Comparison of ENCODE assay signal across 21 cellular contexts in genomic region chr18:51068111-51068510, GRCh38. TPM values are rescaled to one million over a fixed set of nuclear protein-coding genes. Genes with fewer than 3 reads are reported as not detected.
A peak's percentile ranks its signal among the peaks of the same experiment; 100 is the strongest.
DNase-seq lines count a peak whose midpoint lies in the region; ATAC-seq and TF ChIP-seq lines count a peak whose summit lies in the region.
"Had no signal": no experiment of that assay in that cellular context is flagged by ENCODE, and none has a peak within 500 bp of the region (broad histone marks: within the 10 kb centered on the region; RNA-seq: fewer than 3 reads in every experiment).

No MANE protein-coding gene starts in this region.

- peaks cover 44% of the 10 kb centered on the region for H3K36me3 Mint-ChIP-seq in activated CD8-positive, alpha-beta T cell treated with anti-CD3 and anti-CD28 coated beads for 36 hours (ENCODE audit: low read depth)

- 91 to 98% (median 95%) methylated on average over 4 of the region's 4 CpGs for WGBS in spleen, 5 donors

- TF ChIP-seq CTCF in RWPE1 (conservative IDR thresholded peaks at IDR 0.05; ENCODE audit: low read depth): no peak
- no peak for TF ChIP-seq CTCF in fibroblast of mammary gland (conservative IDR thresholded peaks at IDR 0.05; ENCODE audit: control insufficient read depth, insufficient read depth, low read depth, low read length)
- TF ChIP-seq CTCF in activated CD8-positive, alpha-beta T cell treated with anti-CD3 and anti-CD28 coated beads for 36 hours (IDR thresholded peaks at IDR 0.05): no peak
- no peak for TF ChIP-seq CTCF in spleen (IDR thresholded peaks at IDR 0.05 in 8 of 11, conservative IDR thresholded peaks at IDR 0.05 in 3 of 11)

- CTCF ChIA-PET in RWPE1 (lab: Yijun Ruan, JAX): no interaction called here
- CTCF ChIA-PET in activated CD8-positive, alpha-beta T cell treated with anti-CD3 and anti-CD28 coated beads for 36 hours (lab: Charles Lee): no interaction called here

- no peak overlapping the region for H3K27ac Mint-ChIP-seq in activated CD8-positive, alpha-beta T cell treated with anti-CD3 and anti-CD28 coated beads for 36 hours
- H3K27ac Mint-ChIP-seq: endodermal cell had no signal

- H3K27me3 ChIP-seq in rectal smooth muscle tissue (ENCODE audit: control insufficient read depth, insufficient read depth, low read length): no peaks in the 10 kb centered on the region
- no peaks in the 10 kb centered on the region for H3K27me3 ChIP-seq in spleen (replicated peaks in 1 of 7)
- H3K27me3 ChIP-seq: cardiac muscle cell, heart right ventricle, right lobe of liver, uterus had no signal

- H3K4me1 Mint-ChIP-seq in activated CD8-positive, alpha-beta T cell treated with anti-CD3 and anti-CD28 coated beads for 36 hours (ENCODE audit: low read depth): peaks cover 34% of the 10 kb centered on the region
- H3K4me1 Mint-ChIP-seq: endodermal cell had no signal

- H3K9ac ChIP-seq in rectal smooth muscle tissue (ENCODE audit: low read length): no peak overlapping the region

- H3K4me1 ChIP-seq in rectal smooth muscle tissue (ENCODE audit: control insufficient read depth, insufficient read depth, low read length) (no peaks in the 10 kb centered on the region), spleen (peaks cover 0 to 5% (median 0%) of the 10 kb centered on the region in 6 donors)
- H3K4me1 ChIP-seq: right lobe of liver, uterus had no signal

- ATAC-seq in activated CD8-positive, alpha-beta T cell treated with anti-CD3 and anti-CD28 coated beads for 36 hours: no peak
- no peak for ATAC-seq in GM18909 (IDR thresholded peaks at IDR 0.05; ENCODE audit: poor library complexity, unreplicated experiment)
- ATAC-seq: heart right ventricle; naive thymus-derived CD4-positive, alpha-beta T cell; right lobe of liver; stimulated activated naive CD8-positive, alpha-beta T cell treated with anti-CD3 and anti-CD28 coated beads, Interleukin-15, Interleukin-2, amounts not matched to agents 100 U/mL and 50 U/mL, for 24 hours had no signal

- peak; percentile 92 for DNase-seq in EL
- DNase-seq in RWPE1 (ENCODE audit: low spot score): peak; percentile 42
- peak; percentile 41 for DNase-seq in fibroblast of mammary gland (ENCODE audit: low read depth)
- no peak for DNase-seq in ecto neural progenitor cell (ENCODE audit: low spot score)
- DNase-seq in activated CD8-positive, alpha-beta T cell treated with anti-CD3 and anti-CD28 coated beads for 36 hours: no peak
- no peak for DNase-seq in spleen
- DNase-seq: activated CD4-positive, alpha-beta T cell treated with anti-CD3 and anti-CD28 coated beads, Interleukin-2, amount 50 U/mL, for 48 hours; CD8-positive, alpha-beta memory T cell; endodermal cell; GOT3; heart right ventricle; left cardiac atrium; naive thymus-derived CD4-positive, alpha-beta T cell; NCI-H2029; right lobe of liver; SIG-M5; stimulated activated naive CD8-positive, alpha-beta T cell treated with anti-CD3 and anti-CD28 coated beads, Interleukin-15, Interleukin-2, amounts not matched to agents 100 U/mL and 50 U/mL, for 24 hours; uterus had no signal

- TF ChIP-seq POLR2A in spleen (IDR thresholded peaks at IDR 0.05): no peak

- H3K4me3 ChIP-seq in fibroblast of mammary gland (ENCODE audit: control insufficient read depth, low read depth, low read length): no peak overlapping the region
- H3K4me3 ChIP-seq in rectal smooth muscle tissue (ENCODE audit: low read length): no peak overlapping the region
- H3K4me3 ChIP-seq in spleen: no peak overlapping the region
- H3K4me3 ChIP-seq: cardiac muscle cell, heart right ventricle, right lobe of liver, uterus had no signal

- no peaks in the 10 kb centered on the region for H3K9me3 Mint-ChIP-seq in activated CD8-positive, alpha-beta T cell treated with anti-CD3 and anti-CD28 coated beads for 36 hours
- H3K9me3 Mint-ChIP-seq: CD8-positive, alpha-beta memory T cell; endodermal cell; naive thymus-derived CD4-positive, alpha-beta T cell had no signal

- peaks cover 7% of the 10 kb centered on the region for H3K36me3 ChIP-seq in rectal smooth muscle tissue (ENCODE audit: control insufficient read depth, insufficient read depth, low read length)
- peaks cover 0 to 94% (median 67%) of the 10 kb centered on the region in 6 donors for H3K36me3 ChIP-seq in spleen
- H3K36me3 ChIP-seq: uterus had no signal

- H3K27me3 Mint-ChIP-seq in activated CD8-positive, alpha-beta T cell treated with anti-CD3 and anti-CD28 coated beads for 36 hours: no peaks in the 10 kb centered on the region
- H3K27me3 Mint-ChIP-seq: CD8-positive, alpha-beta memory T cell; naive thymus-derived CD4-positive, alpha-beta T cell had no signal

- no peak overlapping the region for H3K27ac ChIP-seq in RWPE1
- H3K27ac ChIP-seq in rectal smooth muscle tissue (ENCODE audit: low read depth, low read length): peak overlapping the region; percentile 32
- H3K27ac ChIP-seq in spleen: no peak overlapping the region
- H3K27ac ChIP-seq: cardiac muscle cell, heart right ventricle, right lobe of liver, uterus had no signal

- intact Hi-C loops in activated CD8-positive, alpha-beta T cell treated with anti-CD3 and anti-CD28 coated beads for 36 hours (cut with micrococcal nuclease): no loop called here
- intact Hi-C loops in spleen (cut with DNase I; ENCODE audit: low total_unique reads): no loop called here

- H3K9me3 ChIP-seq in spleen: no peaks in the 10 kb centered on the region
- H3K9me3 ChIP-seq: heart right ventricle, right lobe of liver, uterus had no signal

- no peak overlapping the region for H3K4me3 Mint-ChIP-seq in activated CD8-positive, alpha-beta T cell treated with anti-CD3 and anti-CD28 coated beads for 36 hours
- H3K4me3 Mint-ChIP-seq: CD8-positive, alpha-beta memory T cell; endodermal cell; naive thymus-derived CD4-positive, alpha-beta T cell had no signal

- POLR2A ChIA-PET in RWPE1 (lab: Yijun Ruan, JAX; ENCODE audit: low non-redundant PET): no interaction called here
- POLR2A ChIA-PET in activated CD8-positive, alpha-beta T cell treated with anti-CD3 and anti-CD28 coated beads for 36 hours (lab: Charles Lee): interaction anchor here (2.0 kb wide), 1 partner anchor 190 kb away, joined by 5 read pairs; the partner anchor contains the start of gene ME2

RNA-seq across cellular contexts. Expression of gene SMAD4, which starts 38.1 kb away (rescaled TPM):
- 10 to 100 TPM; 68.1 to 71.2 TPM for total RNA-seq in activated CD8-positive, alpha-beta T cell treated with anti-CD3 and anti-CD28 coated beads for 36 hours
- total RNA-seq in spleen: 100 to 1,000 TPM in 4 of 7 donors, 10 to 100 TPM in 3; 84.6 to 139 (median 107) TPM
- 10 to 100 TPM in 1 of 3 donors, 1 to 10 TPM in 2; 8.9 to 14.5 (median 9.8) TPM for polyA plus RNA-seq in spleen

Comparison
In these comparisons a context has a peak if more than half of its experiments do, and no peak if none do; other contexts are left out.
1. DNase-seq: peak in EL (single experiment), RWPE1 (single experiment) and fibroblast of mammary gland (single experiment); none in ecto neural progenitor cell (single experiment), activated CD8-positive, alpha-beta T cell treated with anti-CD3 and anti-CD28 coated beads for 36 hours (single experiment) and spleen (single experiment).